8 cellular contexts compared by ENCODE assay signal in genomic region chr5:150356575-150357284, GRCh38. TPM values are rescaled to one million over a fixed set of nuclear protein-coding genes. Genes with fewer than 3 reads are reported as not detected.
DNase-seq lines count a peak whose midpoint lies in the region; ATAC-seq and TF ChIP-seq lines count a peak whose summit lies in the region.

No MANE protein-coding gene starts in this region.

- H3K56ac ChIP-seq in IMR-90 (ENCODE audit: extremely low read depth, insufficient read depth, low read length) = peak overlapping the region; percentile 59; the same call in 1 of the 2 replicates

- no peak overlapping the region for H3K9ac ChIP-seq in IMR-90 (ENCODE audit: low read depth, low read length)

- H2AK9ac ChIP-seq in IMR-90 (replicated peaks; ENCODE audit: low read depth, low read length, poor library complexity) = peak overlapping the region; percentile 47

- dilution Hi-C loops in IMR-90 (cut with HindIII; ENCODE audit: low sequenced_read_pairs, unreplicated experiment) = no loop called here

- peaks cover 5% of the 10 kb centered on the region for H4K20me1 ChIP-seq in IMR-90 (ENCODE audit: insufficient read depth, low read length)

- peaks cover 3% of the 10 kb centered on the region for H3K36me3 Mint-ChIP-seq in chondrocyte (ENCODE audit: low read depth)
- peaks cover 4 to 6% of the 10 kb centered on the region in 2 donors for H3K36me3 Mint-ChIP-seq in naive B cell

- 89% methylated on average over 5 of the region's 10 CpGs; no CpG with 5 or more reads in 1 of the 2 experiments for WGBS in IMR-90 (ENCODE audit: extremely low coverage in 2 of 2, insufficient read length in 1 of 2), 2 experiments

- peaks cover 7% of the 10 kb centered on the region for H3K4me1 ChIP-seq in ACC112 (ENCODE audit: control insufficient read depth, insufficient read depth, low read length, unreplicated experiment)
- H3K4me1 ChIP-seq in IMR-90 (ENCODE audit: control insufficient read depth, insufficient read depth, low read length) = peaks cover 6% of the 10 kb centered on the region

- POLR2A ChIA-PET in IMR-90 (lab: Charles Lee; ENCODE audit: unreplicated experiment) = no interaction called here

- ATAC-seq in IMR-90 (ENCODE audit: low read depth) (no peak), naive B cell (ENCODE audit: low read depth in 2 of 2) (no peak), GM18907 (IDR thresholded peaks at IDR 0.05; ENCODE audit: unreplicated experiment) (no peak)

- CTCF ChIA-PET in IMR-90 (lab: Yijun Ruan, JAX) = no interaction called here

- no TSS peak for BruUV-seq in IMR-90 (replicated peaks; lab: Mats Ljungman, UMichigan)

- TF ChIP-seq CTCF in IMR-90 (conservative IDR thresholded peaks at IDR 0.05; ENCODE audit: low read depth, low read length) = no peak
- no peak for TF ChIP-seq CTCF in chondrocyte (IDR thresholded peaks at IDR 0.05)

- H3K23ac ChIP-seq in IMR-90 (ENCODE audit: low read depth, low read length) = no peak overlapping the region

- in situ Hi-C loops in IMR-90 (cut with MboI; ENCODE audit: low sequenced_read_pairs) = loop anchor here (5.0 kb wide), 1 partner anchor 89 kb away; no protein-coding TSS in a partner anchor

- no peaks in the 10 kb centered on the region for H3K27me3 ChIP-seq in ACC112 (ENCODE audit: insufficient read depth, low read length)
- H3K27me3 ChIP-seq in IMR-90 (ENCODE audit: control insufficient read depth, insufficient read depth, low read length) = no peaks in the 10 kb centered on the region

- DNase-seq in IMR-90 = no peak
- DNase-seq in chondrocyte (ENCODE audit: low spot score) = peak; percentile 22
- no peak for DNase-seq in naive B cell
- no peak for DNase-seq in DMS153 treated with DMSO at 0.1 percent for 48 hours (lab: John Stamatoyannopoulos, UW; ENCODE audit: unreplicated experiment)
- no peak for DNase-seq in SHP77 (lab: John Stamatoyannopoulos, UW)
- DNase-seq in superior temporal gyrus (ENCODE audit: extremely low spot score) = no peak

- H3K27ac ChIP-seq in ACC112 (ENCODE audit: low read depth, low read length) (no peak overlapping the region), IMR-90 (ENCODE audit: insufficient read depth, low read length) (no peak overlapping the region)

- peak overlapping the region; percentile 82 for H2BK120ac ChIP-seq in IMR-90 (ENCODE audit: low read depth, low read length)

- peak overlapping the region; percentile 27; the same call in 1 of the 2 replicates for H2BK20ac ChIP-seq in IMR-90 (ENCODE audit: low read depth, low read length)

- no peaks in the 10 kb centered on the region for H3K9me3 Mint-ChIP-seq in chondrocyte (ENCODE audit: low read depth)
- H3K9me3 Mint-ChIP-seq in naive B cell = no peaks in the 10 kb centered on the region

- H3K79me1 ChIP-seq in IMR-90 (ENCODE audit: low read depth in 1 of 2, low read length in 2 of 2) = peaks cover 27 to 42% of the 10 kb centered on the region in 2 experiments

- no peaks in the 10 kb centered on the region for H3K27me3 Mint-ChIP-seq in chondrocyte (ENCODE audit: low read depth)
- no peaks in the 10 kb centered on the region for H3K27me3 Mint-ChIP-seq in naive B cell

- H2AFZ ChIP-seq in ACC112 (ENCODE audit: low read length, unreplicated experiment) (peak overlapping the region; percentile 93), IMR-90 (replicated peaks; ENCODE audit: low read length, poor library complexity) (peak overlapping the region; percentile 87)

- H3K4ac ChIP-seq in IMR-90 (ENCODE audit: low read depth, low read length) = peak overlapping the region; percentile 94

- H4K5ac ChIP-seq in IMR-90 (ENCODE audit: low read depth, low read length) = peak overlapping the region; percentile 13; the same call in 1 of the 2 replicates

- H4K8ac ChIP-seq in IMR-90 (ENCODE audit: low read depth in 2 of 2, low read length in 2 of 2) = peak overlapping the region; percentile 93 to 96

- no peaks in the 10 kb centered on the region for H3K9me3 ChIP-seq in IMR-90 (ENCODE audit: control insufficient read depth, insufficient read depth, low read length)

- H3K4me2 ChIP-seq in IMR-90 (ENCODE audit: low read depth, low read length) = peak overlapping the region; percentile 25; the same call in 1 of the 2 replicates

- peak overlapping the region; percentile 7; the same call in 1 of the 2 replicates for H3K18ac ChIP-seq in IMR-90 (ENCODE audit: low read depth, low read length)

- H4K91ac ChIP-seq in IMR-90 (ENCODE audit: insufficient read depth, low read depth, low read length) = peak overlapping the region; percentile 80

- H2BK15ac ChIP-seq in IMR-90 (ENCODE audit: low read depth, low read length) = peak overlapping the region; percentile 18; the same call in 1 of the 3 replicates

- H2BK5ac ChIP-seq in IMR-90 (ENCODE audit: low read depth, low read length, poor library complexity, severe bottlenecking) = no peak overlapping the region

- H3K4me3 ChIP-seq in ACC112 (ENCODE audit: low read depth, low read length) (peak overlapping the region; percentile 97), IMR-90 (ENCODE audit: insufficient read depth, low read depth, low read length) (peak overlapping the region; percentile 3; the same call in 1 of the 2 replicates)

- H3K14ac ChIP-seq in IMR-90 (replicated peaks; ENCODE audit: low read depth, low read length) = peak overlapping the region; percentile 95

- intact Hi-C loops in IMR-90 (cut with micrococcal nuclease) = loop anchor here (1.0 to 10.0 kb wide), 2 partner anchors 21 to 352 kb away; partner anchors contain the start of genes HMGXB3 and TIGD6

- H3K27ac Mint-ChIP-seq in chondrocyte (ENCODE audit: unreplicated experiment) (peak overlapping the region; percentile 49), naive B cell (peak overlapping the region in 5 of 6 donors; percentile 68 to 91 (median 78))

- H3K4me3 Mint-ChIP-seq in chondrocyte (ENCODE audit: unreplicated experiment) (peak overlapping the region; percentile 82), naive B cell (peak overlapping the region; percentile 80 to 95 (median 87))

- H3K9me1 ChIP-seq in IMR-90 (ENCODE audit: insufficient read depth, low read length) = peaks cover 6% of the 10 kb centered on the region

- TF ChIP-seq POLR2A in IMR-90 (IDR thresholded peaks at IDR 0.05; ENCODE audit: low read depth, low read length) = no peak

- peaks cover 13% of the 10 kb centered on the region for H3K4me1 Mint-ChIP-seq in chondrocyte (ENCODE audit: low read depth)
- peaks cover 26 to 49% (median 44%) of the 10 kb centered on the region in 3 donors for H3K4me1 Mint-ChIP-seq in naive B cell

- H3K36me3 ChIP-seq in ACC112 (ENCODE audit: insufficient read depth, low read length) (peaks cover 9% of the 10 kb centered on the region; the same call in 1 of the 2 replicates), IMR-90 (ENCODE audit: control insufficient read depth, insufficient read depth, low read length) (peaks cover 12% of the 10 kb centered on the region)

- 0 out of 2 replicates have a peak overlapping the region, but pooled peaks have one; percentile 6 for H2AK5ac ChIP-seq in IMR-90 (ENCODE audit: low read depth, low read length)

- TF ChIP-seq RAD21 in IMR-90 (IDR thresholded peaks at IDR 0.05; ENCODE audit: low read length) = no peak

- peaks cover 34% of the 10 kb centered on the region for H3K79me2 ChIP-seq in ACC112 (ENCODE audit: control insufficient read depth, insufficient read depth, low read length, unreplicated experiment)

TF ChIP-seq in IMR-90, 13 proteins besides CTCF, POLR2A, EP300 and RAD21:
- TF ChIP-seq MAFK (IDR thresholded peaks at IDR 0.05; ENCODE audit: low read depth, low read length) = no peak
- no peak for TF ChIP-seq BHLHE40 (IDR thresholded peaks at IDR 0.05; ENCODE audit: low read depth, low read length)
- no peak for TF ChIP-seq RFX5 (IDR thresholded peaks at IDR 0.05; ENCODE audit: low read depth, low read length)
- TF ChIP-seq SMC3 (IDR thresholded peaks at IDR 0.05; ENCODE audit: low read depth, low read length) = no peak
- no peak for TF ChIP-seq NFE2L2 (IDR thresholded peaks at IDR 0.05; ENCODE audit: low read depth, low read length)
- no peak for TF ChIP-seq RCOR1 (IDR thresholded peaks at IDR 0.05; ENCODE audit: insufficient replicate concordance, low read length)
- TF ChIP-seq MXI1 (IDR thresholded peaks at IDR 0.05; ENCODE audit: borderline replicate concordance, low read depth, low read length) = no peak

RNA-seq across cellular contexts. Expression of gene TCOF1, which starts 0.8 kb away (rescaled TPM):
- total RNA-seq in IMR-90 (2012; rRNA removed) = 18.3 and 19.7 TPM in 2 replicates
- 18.2 and 18.8 TPM in 2 replicates for polyA plus RNA-seq in IMR-90 (2012; rRNA removed)
- polyA plus RNA-seq in IMR-90 (2012; cell fraction: cytosol; rRNA removed) = 11.7 and 14.4 TPM in 2 replicates
- polyA plus RNA-seq in IMR-90 (2012; cell fraction: nucleus; rRNA removed; ENCODE audit: low replicate concordance) = 43.7 and 51.8 TPM in 2 replicates
- total RNA-seq in chondrocyte = 19.0 to 24.6 TPM (median 20.8 TPM) in 3 replicates
- 10 to 100 TPM in 2 of 6 donors, 1 to 10 TPM in 4; 5.1 to 31.2 (median 9.3) TPM for polyA plus RNA-seq in naive B cell (ENCODE audit: low read depth in 6 of 6)

RNA-seq across cellular contexts. Expression of gene ARSI, which starts 54.0 kb away (rescaled TPM):
- total RNA-seq in IMR-90 (2012; rRNA removed) (15.0 and 15.2 TPM in 2 replicates), chondrocyte (1.9 to 2.4 TPM (median 2.4 TPM) in 3 replicates)
- polyA plus RNA-seq in IMR-90 (2012; rRNA removed) (14.8 and 15.5 TPM in 2 replicates), naive B cell (ENCODE audit: low read depth in 6 of 6) (not detected)
- polyA plus RNA-seq in IMR-90 (2012; cell fraction: cytosol; rRNA removed) = 10.1 and 22.7 TPM in 2 replicates
- 3.4 and 9.5 TPM in 2 replicates for polyA plus RNA-seq in IMR-90 (2012; cell fraction: nucleus; rRNA removed; ENCODE audit: low replicate concordance)

RNA-seq across cellular contexts. Expression of gene CD74, which starts 56.0 kb away (rescaled TPM):
- total RNA-seq in IMR-90 (2012; rRNA removed) = 0.18 and 0.28 TPM in 2 replicates
- 1.1 and 1.5 TPM in 2 replicates for polyA plus RNA-seq in IMR-90 (2012; rRNA removed)
- 1.4 and 3.4 TPM in 2 replicates for polyA plus RNA-seq in IMR-90 (2012; cell fraction: cytosol; rRNA removed)
- polyA plus RNA-seq in IMR-90 (2012; cell fraction: nucleus; rRNA removed; ENCODE audit: low replicate concordance) = 0.60 and 0.64 TPM in 2 replicates
- not detected in 3 replicates for total RNA-seq in chondrocyte
- polyA plus RNA-seq in naive B cell (ENCODE audit: low read depth in 6 of 6) = over 10,000 TPM; 22,737 to 35,313 (median 25,671) TPM
